Comparison of ENCODE assay signal across 8 cellular contexts in the genomic region with DNA sequence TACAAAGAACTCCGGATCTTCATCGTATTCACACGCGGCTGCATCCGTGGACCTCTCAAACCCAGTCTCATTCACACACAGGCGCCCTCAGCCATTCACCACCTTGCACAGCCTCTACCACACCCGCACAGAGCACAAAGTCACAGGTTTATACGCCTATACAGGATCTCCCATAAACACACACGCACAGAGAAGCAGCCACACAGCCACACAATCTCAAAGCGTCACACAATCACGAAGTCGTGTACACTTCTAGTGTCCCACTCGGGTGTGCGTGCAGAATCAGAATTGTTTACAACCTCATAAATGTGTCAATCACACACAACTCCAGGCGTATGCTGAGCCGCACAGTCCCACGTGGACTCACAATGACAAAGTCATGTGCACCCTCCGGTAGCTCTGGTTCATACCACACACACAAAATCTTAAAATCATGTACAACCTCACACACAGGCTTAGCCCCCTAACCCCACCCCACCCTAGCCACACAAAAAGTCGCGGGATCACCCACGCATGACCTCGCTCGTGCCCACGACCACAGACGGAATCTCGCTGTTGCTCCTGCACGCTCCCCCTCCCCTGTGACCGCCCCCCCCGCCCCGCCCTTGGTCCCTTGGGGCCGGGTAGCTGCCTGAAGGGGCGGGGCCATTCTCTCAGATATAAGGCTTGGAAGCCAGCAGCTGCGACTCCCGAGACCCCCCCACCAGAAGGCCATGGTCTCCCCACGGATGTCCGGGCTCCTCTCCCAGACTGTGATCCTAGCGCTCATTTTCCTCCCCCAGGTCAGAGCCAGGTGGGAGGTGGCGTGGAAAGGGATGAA. TPM values are rescaled to one million over a fixed set of nuclear protein-coding genes. Genes with fewer than 3 reads are reported as not detected.
DNase-seq lines count a peak whose midpoint lies in the region.

A gene with protein sequence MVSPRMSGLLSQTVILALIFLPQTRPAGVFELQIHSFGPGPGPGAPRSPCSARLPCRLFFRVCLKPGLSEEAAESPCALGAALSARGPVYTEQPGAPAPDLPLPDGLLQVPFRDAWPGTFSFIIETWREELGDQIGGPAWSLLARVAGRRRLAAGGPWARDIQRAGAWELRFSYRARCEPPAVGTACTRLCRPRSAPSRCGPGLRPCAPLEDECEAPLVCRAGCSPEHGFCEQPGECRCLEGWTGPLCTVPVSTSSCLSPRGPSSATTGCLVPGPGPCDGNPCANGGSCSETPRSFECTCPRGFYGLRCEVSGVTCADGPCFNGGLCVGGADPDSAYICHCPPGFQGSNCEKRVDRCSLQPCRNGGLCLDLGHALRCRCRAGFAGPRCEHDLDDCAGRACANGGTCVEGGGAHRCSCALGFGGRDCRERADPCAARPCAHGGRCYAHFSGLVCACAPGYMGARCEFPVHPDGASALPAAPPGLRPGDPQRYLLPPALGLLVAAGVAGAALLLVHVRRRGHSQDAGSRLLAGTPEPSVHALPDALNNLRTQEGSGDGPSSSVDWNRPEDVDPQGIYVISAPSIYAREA (plus strand): TSS at position 686 of the 820 bp plus-strand sequence. CDS start 28 bp downstream, at position 714.

- H3K27me3 Mint-ChIP-seq in activated CD4-positive, alpha-beta memory T cell treated with anti-CD3 and anti-CD28 coated beads, Interleukin-2, amount 10 ng/mL, durations not matched to agents 7 days and 5 days = peaks cover 49% of the 10 kb centered on the region
- peaks cover 17 to 43% (median 18%) of the 10 kb centered on the region in 3 donors for H3K27me3 Mint-ChIP-seq in immature natural killer cell (ENCODE audit: low read depth in 3 of 3)

- in situ Hi-C loops in KBM-7 (cut with MboI; ENCODE audit: low pct_unique_long_range_greater_than_20kb, low sequenced_read_pairs) = no loop called here

- no peaks in the 10 kb centered on the region for H3K36me3 Mint-ChIP-seq in activated CD4-positive, alpha-beta memory T cell treated with anti-CD3 and anti-CD28 coated beads, Interleukin-2, amount 10 ng/mL, durations not matched to agents 7 days and 5 days (ENCODE audit: low read depth)
- no peaks in the 10 kb centered on the region for H3K36me3 Mint-ChIP-seq in immature natural killer cell

- H3K9me3 Mint-ChIP-seq in activated CD4-positive, alpha-beta memory T cell treated with anti-CD3 and anti-CD28 coated beads, Interleukin-2, amount 10 ng/mL, durations not matched to agents 7 days and 5 days = no peaks in the 10 kb centered on the region
- peaks cover 0 to 3% (median 0%) of the 10 kb centered on the region in 6 donors for H3K9me3 Mint-ChIP-seq in immature natural killer cell

- POLR2A ChIA-PET in activated CD4-positive, alpha-beta memory T cell treated with anti-CD3 and anti-CD28 coated beads, Interleukin-2, amount 10 ng/mL, durations not matched to agents 7 days and 5 days (lab: Charles Lee) = interaction anchor here (1.2 to 1.3 kb wide), 3 partner anchors 9 to 107 kb away, joined by 3 to 5 read pairs (median 4); a partner anchor contains a TSS

- DNase-seq in EL (peak; percentile 24), NCI-H1694 treated with DMSO at 0.1 percent for 48 hours (lab: John Stamatoyannopoulos, UW) (peak; percentile 76), immature natural killer cell (peak in 1 of 3 donors; percentile 21), KBM-7 (no peak), pons (ENCODE audit: low spot score) (no peak), UCSD-AML1 (lab: John Stamatoyannopoulos, UW; ENCODE audit: unreplicated experiment) (no peak), amniotic stem cell (lab: John Stamatoyannopoulos, UW) (no peak)
- DNase-seq in activated CD4-positive, alpha-beta memory T cell treated with anti-CD3 and anti-CD28 coated beads, Interleukin-2, amount 10 ng/mL, durations not matched to agents 7 days and 5 days = no peak

- CTCF ChIA-PET in activated CD4-positive, alpha-beta memory T cell treated with anti-CD3 and anti-CD28 coated beads, Interleukin-2, amount 10 ng/mL, durations not matched to agents 7 days and 5 days (lab: Charles Lee) = interaction anchor here (0.9 to 3.1 kb wide), 3 partner anchors 27 to 58 kb away, joined by 3 to 10 read pairs (median 6); a partner anchor contains a TSS

- H3K4me3 Mint-ChIP-seq in activated CD4-positive, alpha-beta memory T cell treated with anti-CD3 and anti-CD28 coated beads, Interleukin-2, amount 10 ng/mL, durations not matched to agents 7 days and 5 days = peak within 1 kb of the TSS; percentile 2
- H3K4me3 Mint-ChIP-seq in immature natural killer cell = peak within 1 kb of the TSS; percentile 1 to 60 (median 53)

- H3K27ac Mint-ChIP-seq in activated CD4-positive, alpha-beta memory T cell treated with anti-CD3 and anti-CD28 coated beads, Interleukin-2, amount 10 ng/mL, durations not matched to agents 7 days and 5 days = no peak within 1 kb of the TSS
- H3K27ac Mint-ChIP-seq in immature natural killer cell = no peak within 1 kb of the TSS

- peaks cover 20% of the 10 kb centered on the region for H3K4me1 Mint-ChIP-seq in activated CD4-positive, alpha-beta memory T cell treated with anti-CD3 and anti-CD28 coated beads, Interleukin-2, amount 10 ng/mL, durations not matched to agents 7 days and 5 days
- peaks cover 19 to 24% of the 10 kb centered on the region in 2 donors for H3K4me1 Mint-ChIP-seq in immature natural killer cell

RNA-seq across cellular contexts. Expression of the gene that starts here (rescaled TPM):
- total RNA-seq in activated CD4-positive, alpha-beta memory T cell treated with anti-CD3 and anti-CD28 coated beads, Interleukin-2, amount 10 ng/mL, durations not matched to agents 7 days and 5 days = under 1 TPM; 0.28 to 0.30 TPM
- not detected for polyA plus RNA-seq in immature natural killer cell

Comparison
In these comparisons a context has a peak if more than half of its experiments do, and no peak if none do; other contexts are left out.
1. DNase-seq: peak in EL (single experiment) and NCI-H1694 treated with DMSO at 0.1 percent for 48 hours (single experiment); none in activated CD4-positive, alpha-beta memory T cell treated with anti-CD3 and anti-CD28 coated beads, Interleukin-2, amount 10 ng/mL, durations not matched to agents 7 days and 5 days (single experiment), KBM-7 (single experiment), pons (single experiment), UCSD-AML1 (single experiment) and amniotic stem cell (single experiment).